ENCODE assay signal across 26 cellular contexts in the genomic region with DNA sequence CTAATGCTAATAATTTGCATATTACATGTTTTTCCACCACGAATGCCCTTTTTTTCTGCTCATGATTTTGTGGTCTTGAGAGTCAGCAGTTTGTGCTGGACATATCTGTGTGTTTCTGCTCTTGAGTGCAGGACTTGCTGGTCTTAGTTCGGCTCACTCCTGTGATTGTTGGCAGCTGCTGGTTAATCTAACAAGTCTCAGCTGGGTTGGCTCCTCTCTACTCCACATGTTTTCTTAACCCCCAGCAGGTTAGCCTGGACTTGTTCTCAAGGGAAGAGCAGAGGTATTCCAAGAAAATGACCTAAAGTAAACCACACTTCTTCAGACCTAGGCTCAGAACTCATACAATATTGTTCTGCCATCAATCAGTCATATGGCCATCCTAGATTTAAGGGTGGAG.
"Had no signal": no experiment of that assay in that cellular context is flagged by ENCODE, and none has a peak within 500 bp of the region (broad histone marks: within the 10 kb centered on the region; RNA-seq: fewer than 3 reads in every experiment).

No MANE protein-coding gene starts in this region.

- H3K4me1 ChIP-seq: esophagus squamous epithelium, gastrocnemius medialis, sigmoid colon, spleen, testis, upper lobe of left lung had no signal

- H3K4me3 Mint-ChIP-seq: activated naive CD4-positive, alpha-beta T cell treated with anti-CD3 and anti-CD28 coated beads, Interleukin-2, amount 10 ng/mL, durations not matched to agents 7 days and 5 days; activated naive CD8-positive, alpha-beta T cell treated with anti-CD3 and anti-CD28 coated beads, Interleukin-2, amount 50 U/mL, for 24 hours; effector memory CD8-positive, alpha-beta T cell; naive B cell; stimulated activated memory B cell treated with anti-CD40 and anti-IgM and Interleukin-4, amounts not matched to agents 10 μg/mL and 1 μg/mL and 100 μg/mL, for 72 hours had no signal

- DNase-seq: activated CD4-positive, alpha-beta T cell treated with anti-CD3 and anti-CD28 coated beads, Interleukin-2, amount 50 U/mL, for 1 hour; activated CD4-positive, CD25-positive, alpha-beta regulatory T cell treated with anti-CD3 and anti-CD28 coated beads, Interleukin-2, amount 50 U/mL, for 72 hours; activated CD8-positive, alpha-beta memory T cell treated with anti-CD3 and anti-CD28 coated beads, Interleukin-2, amount 50 U/mL, for 4 hours; activated effector memory CD4-positive, alpha-beta T cell treated with Interleukin-2 at 50 U/mL for 16 hours; activated naive CD4-positive, alpha-beta T cell treated with anti-CD3 and anti-CD28 coated beads, Interleukin-2, amount 10 ng/mL, durations not matched to agents 7 days and 5 days; activated naive CD8-positive, alpha-beta T cell treated with anti-CD3 and anti-CD28 coated beads, Interleukin-2, amount 50 U/mL, for 24 hours; activated T-cell treated with anti-CD3 and anti-CD28 coated beads, Interleukin-2, amount 50 U/mL, for 48 hours; aorta; effector memory CD8-positive, alpha-beta T cell; esophagus squamous epithelium; gastrocnemius medialis; head of caudate nucleus; left ventricle myocardium superior; mesenchymal stem cell; mucosa of descending colon; naive B cell; ovary; sigmoid colon; spleen; stimulated activated CD4-positive, alpha-beta T cell treated with anti-CD3 and anti-CD28 coated beads, Interleukin-4, amount 100 ng/mL, for 4 hours; SW 1271; T-helper 2 cell; testis; upper lobe of left lung had no signal

- H3K4me1 Mint-ChIP-seq: activated naive CD4-positive, alpha-beta T cell treated with anti-CD3 and anti-CD28 coated beads, Interleukin-2, amount 10 ng/mL, durations not matched to agents 7 days and 5 days; activated naive CD8-positive, alpha-beta T cell treated with anti-CD3 and anti-CD28 coated beads, Interleukin-2, amount 50 U/mL, for 24 hours; naive B cell had no signal

- H3K27ac Mint-ChIP-seq: activated naive CD4-positive, alpha-beta T cell treated with anti-CD3 and anti-CD28 coated beads, Interleukin-2, amount 10 ng/mL, durations not matched to agents 7 days and 5 days; activated naive CD8-positive, alpha-beta T cell treated with anti-CD3 and anti-CD28 coated beads, Interleukin-2, amount 50 U/mL, for 24 hours; effector memory CD8-positive, alpha-beta T cell; naive B cell; stimulated activated memory B cell treated with anti-CD40 and anti-IgM and Interleukin-4, amounts not matched to agents 10 μg/mL and 1 μg/mL and 100 μg/mL, for 72 hours had no signal

- H3K9me3 ChIP-seq: esophagus squamous epithelium, gastrocnemius medialis, mucosa of descending colon, ovary, sigmoid colon, testis, upper lobe of left lung had no signal

- H3K9me3 Mint-ChIP-seq: activated naive CD8-positive, alpha-beta T cell treated with anti-CD3 and anti-CD28 coated beads, Interleukin-2, amount 50 U/mL, for 24 hours; stimulated activated memory B cell treated with anti-CD40 and anti-IgM and Interleukin-4, amounts not matched to agents 10 μg/mL and 1 μg/mL and 100 μg/mL, for 72 hours had no signal

- H3K27me3 ChIP-seq: cardiac muscle cell, esophagus squamous epithelium, gastrocnemius medialis, ovary, sigmoid colon, spleen, testis, upper lobe of left lung had no signal

- H3K36me3 ChIP-seq: cardiac muscle cell, esophagus squamous epithelium, gastrocnemius medialis, ovary, sigmoid colon, spleen, upper lobe of left lung had no signal

- H3K27me3 Mint-ChIP-seq: activated naive CD4-positive, alpha-beta T cell treated with anti-CD3 and anti-CD28 coated beads, Interleukin-2, amount 10 ng/mL, durations not matched to agents 7 days and 5 days; activated naive CD8-positive, alpha-beta T cell treated with anti-CD3 and anti-CD28 coated beads, Interleukin-2, amount 50 U/mL, for 24 hours; effector memory CD8-positive, alpha-beta T cell; naive B cell; stimulated activated memory B cell treated with anti-CD40 and anti-IgM and Interleukin-4, amounts not matched to agents 10 μg/mL and 1 μg/mL and 100 μg/mL, for 72 hours had no signal

- H3K4me3 ChIP-seq: cardiac muscle cell, esophagus squamous epithelium, gastrocnemius medialis, mucosa of descending colon, ovary, sigmoid colon, spleen, testis, upper lobe of left lung had no signal

- H3K36me3 Mint-ChIP-seq: activated naive CD4-positive, alpha-beta T cell treated with anti-CD3 and anti-CD28 coated beads, Interleukin-2, amount 10 ng/mL, durations not matched to agents 7 days and 5 days; naive B cell; stimulated activated memory B cell treated with anti-CD40 and anti-IgM and Interleukin-4, amounts not matched to agents 10 μg/mL and 1 μg/mL and 100 μg/mL, for 72 hours had no signal
